ENCODE assay signal across 8 cellular contexts in genomic region chr6:13624871-13625288, GRCh38. TPM values are rescaled to one million over a fixed set of nuclear protein-coding genes. Genes with fewer than 3 reads are reported as not detected.
A peak's percentile ranks its signal among the peaks of the same experiment; 100 is the strongest.
DNase-seq lines count a peak whose midpoint lies in the region; ATAC-seq, FAIRE-seq and TF ChIP-seq lines count a peak whose summit lies in the region.

No MANE protein-coding gene starts in this region.

- H3K36me3 ChIP-seq in heart right ventricle (peaks cover 0 to 100% (median 49%) of the 10 kb centered on the region in 9 donors), stomach (peaks cover 26 to 100% (median 95%) of the 10 kb centered on the region in 4 donors), ovary (no peaks in the 10 kb centered on the region)

- H3K27me3 ChIP-seq in heart right ventricle, result no peaks in the 10 kb centered on the region
- H3K27me3 ChIP-seq in stomach, result no peaks in the 10 kb centered on the region
- no peaks in the 10 kb centered on the region for H3K27me3 ChIP-seq in ovary

- WGBS in heart right ventricle, 2 donors, result 67 to 68% methylated on average over 4 of the region's 4 CpGs
- WGBS in stomach, 5 donors, result 66 to 74% (median 73%) methylated on average over 4 of the region's 4 CpGs
- 66 to 71% (median 67%) methylated on average over 4 of the region's 4 CpGs for WGBS in ovary, 3 donors

- H3K27ac ChIP-seq in heart right ventricle (no peak overlapping the region), stomach (no peak overlapping the region), ovary (no peak overlapping the region)

- H3K4me3 ChIP-seq in AG04449 (ENCODE audit: low read depth, low read length) (no peak overlapping the region), heart right ventricle (no peak overlapping the region), stomach (no peak overlapping the region), ovary (no peak overlapping the region)

- peak; percentile 78 for FAIRE-seq in G401.6 (lab: Jason Lieb, UNC)

- TF ChIP-seq CTCF in AG04449 (IDR thresholded peaks at IDR 0.05; ENCODE audit: insufficient read depth, low read length, missing control alignments), result peak; percentile 46
- peak in 8 of 9 donors; percentile 12 to 55 (median 42) for TF ChIP-seq CTCF in heart right ventricle (IDR thresholded peaks at IDR 0.05)
- peak in 2 of 7 experiments; percentile 25 for TF ChIP-seq CTCF in stomach (IDR thresholded peaks at IDR 0.05)
- no peak for TF ChIP-seq CTCF in ovary (IDR thresholded peaks at IDR 0.05)

- peak in 3 of 8 donors; percentile 33 to 58 (median 48) for ATAC-seq in heart right ventricle
- ATAC-seq in GM21723 (IDR thresholded peaks at IDR 0.05; ENCODE audit: unreplicated experiment), result no peak

- intact Hi-C loops in activated CD4-positive, alpha-beta T cell treated with anti-CD3 and anti-CD28 coated beads, Interleukin-2, amount 10 ng/mL, durations not matched to agents 24 days and 14 days (cut with micrococcal nuclease), result loop anchor here (1.0 kb wide), 1 partner anchor 41 kb away; no protein-coding TSS in a partner anchor
- intact Hi-C loops in heart right ventricle (cut with DNase I), result loop anchor here in 4 of 10 donors (5.0 to 10.0 kb wide), 3 partner anchors 80 to 87 kb away; partner anchors contain the start of gene RANBP9 (in 2 of the 4)
- intact Hi-C loops in stomach (cut with DNase I; ENCODE audit: low total_unique reads), result loop anchor here (10.0 kb wide), 1 partner anchor 80 kb away; no protein-coding TSS in a partner anchor
- intact Hi-C loops in ovary (cut with DNase I), result no loop called here

- no peaks in the 10 kb centered on the region for H3K9me3 Mint-ChIP-seq in activated CD4-positive, alpha-beta T cell treated with anti-CD3 and anti-CD28 coated beads, Interleukin-2, amount 10 ng/mL, durations not matched to agents 24 days and 14 days

- no peak overlapping the region for H3K27ac Mint-ChIP-seq in activated CD4-positive, alpha-beta T cell treated with anti-CD3 and anti-CD28 coated beads, Interleukin-2, amount 10 ng/mL, durations not matched to agents 24 days and 14 days

- H3K4me1 ChIP-seq in heart right ventricle, result no peaks in the 10 kb centered on the region
- peaks cover 0 to 5% (median 0%) of the 10 kb centered on the region in 4 donors for H3K4me1 ChIP-seq in stomach
- H3K4me1 ChIP-seq in ovary (ENCODE audit: insufficient read depth), result no peaks in the 10 kb centered on the region

- no peak for TF ChIP-seq POLR2A in stomach (IDR thresholded peaks at IDR 0.05)
- TF ChIP-seq POLR2A in ovary (IDR thresholded peaks at IDR 0.05), result no peak

- H3K27me3 Mint-ChIP-seq in activated CD4-positive, alpha-beta T cell treated with anti-CD3 and anti-CD28 coated beads, Interleukin-2, amount 10 ng/mL, durations not matched to agents 24 days and 14 days, result no peaks in the 10 kb centered on the region

- H3K9me3 ChIP-seq in heart right ventricle, result no peaks in the 10 kb centered on the region
- no peaks in the 10 kb centered on the region for H3K9me3 ChIP-seq in stomach
- H3K9me3 ChIP-seq in ovary, result no peaks in the 10 kb centered on the region

- peaks cover 70% of the 10 kb centered on the region for H3K36me3 Mint-ChIP-seq in activated CD4-positive, alpha-beta T cell treated with anti-CD3 and anti-CD28 coated beads, Interleukin-2, amount 10 ng/mL, durations not matched to agents 24 days and 14 days (ENCODE audit: low read depth)

- H3K4me3 Mint-ChIP-seq in activated CD4-positive, alpha-beta T cell treated with anti-CD3 and anti-CD28 coated beads, Interleukin-2, amount 10 ng/mL, durations not matched to agents 24 days and 14 days, result no peak overlapping the region

- peaks cover 11% of the 10 kb centered on the region for H3K4me1 Mint-ChIP-seq in activated CD4-positive, alpha-beta T cell treated with anti-CD3 and anti-CD28 coated beads, Interleukin-2, amount 10 ng/mL, durations not matched to agents 24 days and 14 days

- POLR2A ChIA-PET in AG04449 (lab: Yijun Ruan, JAX), result interaction anchor here (0.6 to 0.7 kb wide), 2 partner anchors 10 to 71 kb away, joined by 3 read pairs; partner anchors contain the start of gene NOL7

- no peak for DNase-seq in AG04449 (ENCODE audit: low read depth, low spot score)
- DNase-seq in NAMALWA (ENCODE audit: low spot score), result peak; percentile 74
- peak; percentile 74 for DNase-seq in activated CD4-positive, alpha-beta T cell treated with anti-CD3 and anti-CD28 coated beads, Interleukin-2, amount 10 ng/mL, durations not matched to agents 24 days and 14 days
- DNase-seq in heart right ventricle, result no peak
- DNase-seq in stomach, result no peak
- DNase-seq in ovary, result no peak

- CTCF ChIA-PET in AG04449 (lab: Yijun Ruan, JAX), result interaction anchor here (0.9 to 2.6 kb wide), 11 partner anchors 9 to 267 kb away, joined by 3 to 26 read pairs (median 4); partner anchors contain the start of genes GFOD1 and NOL7

- no peak for TF ChIP-seq EP300 in stomach (IDR thresholded peaks at IDR 0.05)
- no peak for TF ChIP-seq EP300 in ovary (IDR thresholded peaks at IDR 0.05)

RNA-seq across cellular contexts. Expression of gene NOL7, which starts 9.7 kb away (rescaled TPM):
- total RNA-seq in activated CD4-positive, alpha-beta T cell treated with anti-CD3 and anti-CD28 coated beads, Interleukin-2, amount 10 ng/mL, durations not matched to agents 24 days and 14 days, result 103 and 104 TPM in 2 replicates
- total RNA-seq in heart right ventricle (10 to 100 TPM; 41.5 to 55.8 (median 46.8) TPM), stomach (100 to 1,000 TPM in 1 of 5 donors, 10 to 100 TPM in 4; 18.1 to 147 (median 67.9) TPM), ovary (10 to 100 TPM; 49.3 to 77.7 (median 58.6) TPM)
- polyA plus RNA-seq in heart right ventricle (100 to 1,000 TPM in 1 of 2 donors, 10 to 100 TPM in 1; 45.3 to 112 TPM), stomach (10 to 100 TPM; 50.8 to 68.7 (median 57.3) TPM), ovary (10 to 100 TPM; 63.6 to 67.5 TPM)

RNA-seq across cellular contexts. Expression of gene SIRT5, which starts 50.5 kb away (rescaled TPM):
- total RNA-seq in activated CD4-positive, alpha-beta T cell treated with anti-CD3 and anti-CD28 coated beads, Interleukin-2, amount 10 ng/mL, durations not matched to agents 24 days and 14 days, result 8.1 and 8.4 TPM in 2 replicates
- total RNA-seq in heart right ventricle (10 to 100 TPM; 32.9 to 60.1 (median 47.2) TPM), stomach (10 to 100 TPM in 1 of 5 donors, 1 to 10 TPM in 4; 1.8 to 10.3 (median 5.1) TPM), ovary (10 to 100 TPM in 6 of 7 donors, 1 to 10 TPM in 1; 9.9 to 22.2 (median 13.0) TPM)
- polyA plus RNA-seq in heart right ventricle (10 to 100 TPM; 10.8 to 23.4 TPM), stomach (1 to 10 TPM; 4.1 to 6.9 (median 4.3) TPM), ovary (10 to 100 TPM in 1 of 2 donors, 1 to 10 TPM in 1; 7.3 to 19.1 TPM)

Comparison
In these comparisons a context has a peak if more than half of its experiments do, and no peak if none do; other contexts are left out.
1. DNase-seq: peak in NAMALWA (single experiment) and activated CD4-positive, alpha-beta T cell treated with anti-CD3 and anti-CD28 coated beads, Interleukin-2, amount 10 ng/mL, durations not matched to agents 24 days and 14 days (single experiment); none in AG04449 (single experiment), heart right ventricle (0 of 2), stomach (single experiment) and ovary (0 of 5).
2. CTCF ChIP-seq: peak in AG04449 (single experiment) and heart right ventricle (8 of 9); none in ovary (0 of 3).
3. intact Hi-C loops: an anchor here in activated CD4-positive, alpha-beta T cell treated with anti-CD3 and anti-CD28 coated beads, Interleukin-2, amount 10 ng/mL, durations not matched to agents 24 days and 14 days (1.0 kb wide) and stomach (10.0 kb wide); none called in ovary.